17 cellular contexts compared by ENCODE assay signal in genomic region chr12:124868252-124868965, GRCh38. TPM values are rescaled to one million over a fixed set of nuclear protein-coding genes. Genes with fewer than 3 reads are reported as not detected.
DNase-seq lines count a peak whose midpoint lies in the region; ATAC-seq and TF ChIP-seq lines count a peak whose summit lies in the region.
"Had no signal": no experiment of that assay in that cellular context is flagged by ENCODE, and none has a peak within 500 bp of the region (broad histone marks: within the 10 kb centered on the region; RNA-seq: fewer than 3 reads in every experiment).

No MANE protein-coding gene starts in this region.

- H3K4me1 ChIP-seq in heart right ventricle (peaks cover 0 to 22% (median 4%) of the 10 kb centered on the region in 9 donors), mesendoderm (ENCODE audit: control insufficient read depth, low read depth, low read length) (no peaks in the 10 kb centered on the region), upper lobe of left lung (peaks cover 8 to 40% (median 19%) of the 10 kb centered on the region in 4 donors), trophoblast cell (ENCODE audit: control insufficient read depth in 1 of 2, insufficient read depth in 2 of 2, low read length in 2 of 2) (peaks cover 2 to 7% of the 10 kb centered on the region in 2 experiments)

- H4K8ac ChIP-seq in mesendoderm (ENCODE audit: low read depth, low read length): no peak overlapping the region
- H4K8ac ChIP-seq in trophoblast cell (ENCODE audit: low read depth, low read length): no peak overlapping the region

- no peaks in the 10 kb centered on the region for H3K27me3 ChIP-seq in heart right ventricle
- no peaks in the 10 kb centered on the region for H3K27me3 ChIP-seq in mesendoderm (ENCODE audit: insufficient read depth, low read length, poor library complexity)
- no peaks in the 10 kb centered on the region for H3K27me3 ChIP-seq in upper lobe of left lung
- no peaks in the 10 kb centered on the region for H3K27me3 ChIP-seq in trophoblast cell (ENCODE audit: insufficient read depth, low read length)

- H3K79me1 ChIP-seq in mesendoderm (ENCODE audit: low read length) (no peaks in the 10 kb centered on the region), trophoblast cell (ENCODE audit: low read length) (peaks cover 8% of the 10 kb centered on the region)

- POLR2A ChIA-PET in activated B cell treated with CpG ODN at 0.5 μM for 24 hours (lab: Charles Lee): interaction anchor here (0.6 to 1.2 kb wide), 4 partner anchors 9 to 301 kb away, joined by 3 to 5 read pairs (median 4); no protein-coding TSS in a partner anchor
- POLR2A ChIA-PET in T-cell (lab: Charles Lee): no interaction called here

- no peak for DNase-seq in heart right ventricle
- no peak for DNase-seq in Right ventricle myocardium superior
- DNase-seq in activated B cell treated with CpG ODN at 0.5 μM for 24 hours: no peak
- no peak for DNase-seq in mesendoderm
- DNase-seq in upper lobe of left lung: no peak
- no peak for DNase-seq in T-cell
- DNase-seq in trophoblast cell: no peak
- DNase-seq: activated CD4-positive, CD25-positive, alpha-beta regulatory T cell; CD4-positive, CD25-positive, alpha-beta regulatory T cell; GM23248; NCI-H1105; NCI-H526 treated with DMSO at 0.1 percent for 48 hours; SHP77 treated with DMSO at 0.1 percent for 48 hours; stimulated activated CD4-positive, alpha-beta T cell treated with anti-CD3 and anti-CD28 coated beads, Interleukin-2, amount 100 ng/mL, for 24 hours had no signal

- H3K9me3 Mint-ChIP-seq in activated B cell treated with CpG ODN at 0.5 μM for 24 hours (no peaks in the 10 kb centered on the region), T-cell (no peaks in the 10 kb centered on the region)
- H3K9me3 Mint-ChIP-seq: activated T-cell treated with anti-CD3 and anti-CD28 coated beads, Interleukin-2, amount 50 U/mL, for 72 hours; T-helper 1 cell treated with Interleukin-12 subunit alpha and Interleukin-12 subunit beta and Interleukin-4 antibody, amounts not matched to agents 30 μg/mL and 1 μg/mL, for 36 hours had no signal

- H3K56ac ChIP-seq in mesendoderm (ENCODE audit: low read length): no peak overlapping the region

- H3K79me2 ChIP-seq in mesendoderm (ENCODE audit: control insufficient read depth, insufficient read depth, low read length) (no peaks in the 10 kb centered on the region), trophoblast cell (ENCODE audit: control insufficient read depth, insufficient read depth, low read length, poor library complexity) (peaks cover 3% of the 10 kb centered on the region)

- H3K9me3 ChIP-seq in heart right ventricle (no peaks in the 10 kb centered on the region), upper lobe of left lung (no peaks in the 10 kb centered on the region), trophoblast cell (ENCODE audit: insufficient read depth, low read depth, low read length) (no peaks in the 10 kb centered on the region)

- no peak overlapping the region for H2AFZ ChIP-seq in trophoblast cell (ENCODE audit: insufficient read depth, low read length, poor library complexity)
- H2AFZ ChIP-seq: GM23248 had no signal

- CTCF ChIA-PET in activated B cell treated with CpG ODN at 0.5 μM for 24 hours (lab: Charles Lee): interaction anchor here (1.5 kb wide), 1 partner anchor 16 kb away, joined by 3 read pairs; no protein-coding TSS in a partner anchor
- CTCF ChIA-PET in T-cell (lab: Charles Lee): interaction anchor here in 1 of 2 donors (0.6 kb wide), 1 partner anchor 57 kb away, joined by 4 read pairs; no protein-coding TSS in a partner anchor

- peak overlapping the region; percentile 43 for H3K27ac Mint-ChIP-seq in activated B cell treated with CpG ODN at 0.5 μM for 24 hours
- no peak overlapping the region for H3K27ac Mint-ChIP-seq in T-cell
- H3K27ac Mint-ChIP-seq: activated T-cell treated with anti-CD3 and anti-CD28 coated beads, Interleukin-2, amount 50 U/mL, for 72 hours; T-helper 1 cell treated with Interleukin-12 subunit alpha and Interleukin-12 subunit beta and Interleukin-4 antibody, amounts not matched to agents 30 μg/mL and 1 μg/mL, for 36 hours had no signal

- H2BK5ac ChIP-seq in mesendoderm (ENCODE audit: low read length): no peak overlapping the region
- H2BK5ac ChIP-seq in trophoblast cell (ENCODE audit: low read depth, low read length, poor library complexity): no peak overlapping the region

- H3K27me3 Mint-ChIP-seq in activated B cell treated with CpG ODN at 0.5 μM for 24 hours (no peaks in the 10 kb centered on the region), T-cell (peaks cover 8 to 13% of the 10 kb centered on the region in 2 donors)

- H2BK12ac ChIP-seq in trophoblast cell (ENCODE audit: low read length): no peak overlapping the region

- TF ChIP-seq CTCF in heart right ventricle (IDR thresholded peaks at IDR 0.05) (no peak), activated B cell treated with CpG ODN at 0.5 μM for 24 hours (IDR thresholded peaks at IDR 0.05) (no peak), upper lobe of left lung (IDR thresholded peaks at IDR 0.05) (no peak)

- H3K27ac ChIP-seq in heart right ventricle: peak overlapping the region in 7 of 10 donors; percentile 23 to 84 (median 49)
- H3K27ac ChIP-seq in mesendoderm (ENCODE audit: low read depth, low read length): no peak overlapping the region
- peak overlapping the region; percentile 61 to 73 (median 70) for H3K27ac ChIP-seq in upper lobe of left lung
- H3K27ac ChIP-seq in trophoblast cell (ENCODE audit: low read depth, low read length): no peak overlapping the region
- H3K27ac ChIP-seq: GM23248 had no signal

- H3K23ac ChIP-seq in mesendoderm (ENCODE audit: low read length) (no peak overlapping the region), trophoblast cell (ENCODE audit: low read length) (no peak overlapping the region)

- H3K4me2 ChIP-seq in mesendoderm (ENCODE audit: low read length) (no peak overlapping the region), trophoblast cell (ENCODE audit: low read length) (no peak overlapping the region)

- WGBS in heart right ventricle, 2 donors: 78 to 83% methylated on average over 7 of the region's 7 CpGs
- no CpG with 5 or more reads among the region's 7 CpGs for WGBS in mesendoderm (ENCODE audit: extremely low coverage, insufficient coverage, low lambda C conversion rate)
- 62 to 69% methylated on average over 7 of the region's 7 CpGs for WGBS in upper lobe of left lung, 2 donors
- no CpG with 5 or more reads among the region's 7 CpGs for WGBS in trophoblast cell (ENCODE audit: extremely low coverage, insufficient coverage, insufficient read length)

- no peak for TF ChIP-seq EP300 in upper lobe of left lung (IDR thresholded peaks at IDR 0.05)

- no peaks in the 10 kb centered on the region for H3K36me3 Mint-ChIP-seq in activated B cell treated with CpG ODN at 0.5 μM for 24 hours (ENCODE audit: low read depth)
- H3K36me3 Mint-ChIP-seq in T-cell: no peaks in the 10 kb centered on the region
- H3K36me3 Mint-ChIP-seq: CD4-positive, CD25-positive, alpha-beta regulatory T cell had no signal

- H3K18ac ChIP-seq in mesendoderm (ENCODE audit: low read length): no peak overlapping the region
- no peak overlapping the region for H3K18ac ChIP-seq in trophoblast cell (ENCODE audit: low read length)

- no peak for TF ChIP-seq POLR2A in upper lobe of left lung (IDR thresholded peaks at IDR 0.05)

- peaks cover 33% of the 10 kb centered on the region for H3K4me1 Mint-ChIP-seq in activated B cell treated with CpG ODN at 0.5 μM for 24 hours
- H3K4me1 Mint-ChIP-seq in T-cell: peaks cover 7 to 24% (median 16%) of the 10 kb centered on the region in 3 donors

- H3K9ac ChIP-seq in mesendoderm (ENCODE audit: low read length) (no peak overlapping the region), trophoblast cell (ENCODE audit: low read length) (no peak overlapping the region)
- H3K9ac ChIP-seq: GM23248 had no signal

- peak overlapping the region; percentile 9 for H2AK5ac ChIP-seq in mesendoderm (ENCODE audit: low read length)
- H2AK5ac ChIP-seq in trophoblast cell (ENCODE audit: low read length): no peak overlapping the region

- H3K4me3 Mint-ChIP-seq in activated B cell treated with CpG ODN at 0.5 μM for 24 hours (peak overlapping the region; percentile 64), T-cell (peak overlapping the region in 1 of 3 donors; percentile 65)
- H3K4me3 Mint-ChIP-seq: CD4-positive, CD25-positive, alpha-beta regulatory T cell; T-helper 1 cell treated with Interleukin-12 subunit alpha and Interleukin-12 subunit beta and Interleukin-4 antibody, amounts not matched to agents 30 μg/mL and 1 μg/mL, for 36 hours had no signal

- H3K14ac ChIP-seq in trophoblast cell (ENCODE audit: low read length): no peak overlapping the region

- intact Hi-C loops in heart right ventricle (cut with DNase I): loop anchor here in 1 of 10 donors (5.0 kb wide), 1 partner anchor 39 kb away; no protein-coding TSS in a partner anchor
- intact Hi-C loops in Right ventricle myocardium superior (cut with DNase I): no loop called here
- intact Hi-C loops in activated B cell treated with CpG ODN at 0.5 μM for 24 hours (cut with micrococcal nuclease): loop anchor here (10.0 kb wide), 1 partner anchor 304 kb away; the partner anchor contains the start of gene NCOR2

- no peak overlapping the region for H3K4ac ChIP-seq in mesendoderm (ENCODE audit: low read depth, low read length)
- H3K4ac ChIP-seq in trophoblast cell (ENCODE audit: low read depth, low read length): no peak overlapping the region

- H3K4me3 ChIP-seq in heart right ventricle: peak overlapping the region in 2 of 10 donors; percentile 5 to 32
- H3K4me3 ChIP-seq in mesendoderm (ENCODE audit: low read length): no peak overlapping the region
- H3K4me3 ChIP-seq in upper lobe of left lung: peak overlapping the region in 3 of 4 donors; percentile 8 to 28 (median 15)
- H3K4me3 ChIP-seq in trophoblast cell (ENCODE audit: low read depth, low read length): no peak overlapping the region
- H3K4me3 ChIP-seq: GM23248 had no signal

- H4K5ac ChIP-seq in mesendoderm (ENCODE audit: low read length): no peak overlapping the region

- no peak for ATAC-seq in heart right ventricle
- no peak for ATAC-seq in Right ventricle myocardium superior (ENCODE audit: poor library complexity)
- no peak for ATAC-seq in activated B cell treated with CpG ODN at 0.5 μM for 24 hours (ENCODE audit: low read depth)
- ATAC-seq in upper lobe of left lung (ENCODE audit: low FRiP score in 2 of 2): no peak
- ATAC-seq in T-cell (replicated peaks in 1 of 4): no peak
- ATAC-seq in HG03378 (IDR thresholded peaks at IDR 0.05; ENCODE audit: unreplicated experiment): no peak

- H4K12ac ChIP-seq in trophoblast cell (ENCODE audit: low read depth, low read length): no peak overlapping the region

- H4K91ac ChIP-seq in trophoblast cell (ENCODE audit: low read depth, low read length): no peak overlapping the region

- H2BK120ac ChIP-seq in mesendoderm (ENCODE audit: low read depth, low read length) (no peak overlapping the region), trophoblast cell (ENCODE audit: insufficient read depth, low read length, poor library complexity) (no peak overlapping the region)

- no peak overlapping the region for H2BK15ac ChIP-seq in mesendoderm (replicated peaks; ENCODE audit: low read depth)

- H3K36me3 ChIP-seq in heart right ventricle (no peaks in the 10 kb centered on the region), mesendoderm (ENCODE audit: control insufficient read depth, insufficient read depth, low read length) (no peaks in the 10 kb centered on the region), upper lobe of left lung (no peaks in the 10 kb centered on the region), trophoblast cell (ENCODE audit: control insufficient read depth in 1 of 2, insufficient read depth in 2 of 2, low read length in 2 of 2) (no peaks in the 10 kb centered on the region)

RNA-seq across cellular contexts. Expression of gene SCARB1, which starts 4.7 kb away (rescaled TPM):
- total RNA-seq in heart right ventricle: 10 to 100 TPM in 6 of 10 donors, 1 to 10 TPM in 4; 7.7 to 19.9 (median 11.9) TPM
- polyA plus RNA-seq in heart right ventricle: 10 to 100 TPM in 1 of 2 donors, 1 to 10 TPM in 1; 8.7 to 11.6 TPM
- 12.7 TPM for total RNA-seq in Right ventricle myocardium superior
- 39.3 and 40.8 TPM in 2 replicates for total RNA-seq in activated B cell treated with CpG ODN at 0.5 μM for 24 hours
- polyA plus RNA-seq in mesendoderm (2013, experiment 1 of 2): 55.4 TPM
- 56.4 TPM for polyA plus RNA-seq in mesendoderm (2013, experiment 2 of 2)
- total RNA-seq in upper lobe of left lung: 10 to 100 TPM; 10.0 to 51.3 (median 22.5) TPM
- 1 to 10 TPM; 3.1 to 5.6 (median 4.5) TPM for total RNA-seq in T-cell
- polyA plus RNA-seq in trophoblast cell (2013): 102 and 105 TPM in 2 replicates

RNA-seq across cellular contexts. Expression of gene UBC, which starts 46.0 kb away (rescaled TPM):
- total RNA-seq in heart right ventricle (1,000 to 10,000 TPM; 1,161 to 1,913 (median 1,447) TPM), Right ventricle myocardium superior (1,120 TPM), activated B cell treated with CpG ODN at 0.5 μM for 24 hours (847 and 865 TPM in 2 replicates), upper lobe of left lung (1,000 to 10,000 TPM in 5 of 6 donors, 100 to 1,000 TPM in 1; 649 to 1,729 (median 1,078) TPM), T-cell (1,000 to 10,000 TPM in 2 of 5 donors, 100 to 1,000 TPM in 3; 786 to 1,410 (median 885) TPM)
- polyA plus RNA-seq in heart right ventricle: 1,000 to 10,000 TPM; 1,225 to 1,619 TPM
- 737 TPM for polyA plus RNA-seq in mesendoderm (2013, experiment 1 of 2)
- 751 TPM for polyA plus RNA-seq in mesendoderm (2013, experiment 2 of 2)
- 1,300 and 1,363 TPM in 2 replicates for polyA plus RNA-seq in trophoblast cell (2013)

Comparison
In these comparisons a context has a peak if more than half of its experiments do, and no peak if none do; other contexts are left out.
1. H3K27ac ChIP-seq: peak in heart right ventricle (7 of 10) and upper lobe of left lung (4 of 4); none in mesendoderm (single experiment) and trophoblast cell (single experiment).
2. H3K4me3 ChIP-seq: peak in upper lobe of left lung (3 of 4); none in mesendoderm (single experiment) and trophoblast cell (single experiment).